In the genomic region with DNA sequence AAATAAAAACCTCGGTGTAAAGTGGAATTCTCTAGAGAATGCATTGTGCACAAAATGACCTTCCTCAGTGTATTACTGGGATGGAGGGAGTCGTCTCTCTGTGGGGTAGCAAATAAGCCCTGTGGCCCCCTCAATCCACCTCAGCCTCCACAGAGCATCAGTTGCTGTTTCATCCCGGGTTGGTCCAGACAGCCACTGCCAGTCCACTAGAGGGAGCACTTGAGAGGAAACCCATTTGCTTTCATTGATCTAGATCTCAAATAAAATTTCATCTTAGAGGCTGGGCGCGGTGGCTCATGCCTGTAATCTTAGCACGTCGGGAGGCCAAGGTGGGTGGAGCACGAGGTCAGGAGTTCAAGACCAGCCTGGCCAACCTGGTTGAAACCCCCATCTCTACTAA, we compare ENCODE assay signal across 9 cellular contexts.
DNase-seq lines count a peak whose midpoint lies in the region; FAIRE-seq and TF ChIP-seq lines count a peak whose summit lies in the region.
"Had no signal": no experiment of that assay in that cellular context is flagged by ENCODE, and none has a peak within 500 bp of the region (broad histone marks: within the 10 kb centered on the region; RNA-seq: fewer than 3 reads in every experiment).

No MANE protein-coding gene starts in this region.

- H3K36me3 ChIP-seq in BE2C (no peaks in the 10 kb centered on the region), SK-N-SH (replicated peaks in 1 of 2; ENCODE audit: control insufficient read depth in 1 of 2, insufficient read depth in 2 of 2, low read length in 1 of 2) (no peaks in the 10 kb centered on the region)

- no peaks in the 10 kb centered on the region for H3K36me3 Mint-ChIP-seq in T-helper 2 cell treated with Interferon-gamma antibody and Interleukin-4, amounts not matched to agents 5 μg/mL and 100 μg/mL, for 36 hours (ENCODE audit: low read depth)
- H3K36me3 Mint-ChIP-seq: naive thymus-derived CD8-positive, alpha-beta T cell had no signal

- no peak overlapping the region for H3K27ac ChIP-seq in SK-N-SH (ENCODE audit: low read depth in 2 of 2, low read length in 1 of 2)

- POLR2A ChIA-PET in SK-N-SH (lab: Yijun Ruan, JAX): no interaction called here

- H3K4me1 ChIP-seq in BE2C (no peaks in the 10 kb centered on the region), SK-N-SH (ENCODE audit: control insufficient read depth in 1 of 2, insufficient read depth in 2 of 2, low read depth in 1 of 2, low read length in 1 of 2) (no peaks in the 10 kb centered on the region; a peak in 1 of 4 replicates)

- no peak overlapping the region for H2AFZ ChIP-seq in SK-N-SH (ENCODE audit: low read depth)

- H3K27me3 ChIP-seq in BE2C: no peaks in the 10 kb centered on the region
- H3K27me3 ChIP-seq in SK-N-SH (ENCODE audit: insufficient read depth): no peaks in the 10 kb centered on the region

- TF ChIP-seq POLR2A in GM12892 (IDR thresholded peaks at IDR 0.05; ENCODE audit: low read depth, low read length): no peak

- DNase-seq in BE2C: peak; percentile 57
- DNase-seq in GM12892 (ENCODE audit: insufficient read length): peak; percentile 2
- peak; percentile 5 for DNase-seq in HTR-8/SVneo (ENCODE audit: insufficient read length, low spot score)
- DNase-seq in SK-N-SH: peak; percentile 39
- peak; percentile 5 for DNase-seq in fibroblast of villous mesenchyme (ENCODE audit: low read depth)
- DNase-seq in retinal pigment epithelial cell (ENCODE audit: low read depth): peak; percentile 7
- DNase-seq in retina: no peak
- DNase-seq in T-helper 2 cell treated with Interferon-gamma antibody and Interleukin-4, amounts not matched to agents 5 μg/mL and 100 μg/mL, for 36 hours (ENCODE audit: low spot score): no peak

- H3K79me2 ChIP-seq in SK-N-SH (ENCODE audit: insufficient read depth): no peaks in the 10 kb centered on the region

- no peak overlapping the region for H3K4me3 Mint-ChIP-seq in T-helper 2 cell treated with Interferon-gamma antibody and Interleukin-4, amounts not matched to agents 5 μg/mL and 100 μg/mL, for 36 hours
- H3K4me3 Mint-ChIP-seq: naive thymus-derived CD8-positive, alpha-beta T cell had no signal

- no peak overlapping the region for H3K9ac ChIP-seq in SK-N-SH

- H4K20me1 ChIP-seq in SK-N-SH (ENCODE audit: insufficient read depth): no peaks in the 10 kb centered on the region

- H3K4me3 ChIP-seq in BE2C (ENCODE audit: low read depth, low read length): no peak overlapping the region
- no peak overlapping the region for H3K4me3 ChIP-seq in SK-N-SH (ENCODE audit: low read depth in 2 of 2, low read length in 1 of 2)
- no peak overlapping the region for H3K4me3 ChIP-seq in fibroblast of villous mesenchyme (ENCODE audit: low read depth, low read length)
- no peak overlapping the region for H3K4me3 ChIP-seq in retinal pigment epithelial cell (ENCODE audit: low read length)

- TF ChIP-seq CTCF in BE2C (IDR thresholded peaks at IDR 0.05; ENCODE audit: low read depth, low read length): peak; percentile 85
- peak; percentile 75 for TF ChIP-seq CTCF in SK-N-SH (IDR thresholded peaks at IDR 0.05)
- TF ChIP-seq CTCF in fibroblast of villous mesenchyme (IDR thresholded peaks at IDR 0.05; ENCODE audit: insufficient read depth, low read depth, low read length): peak; percentile 52
- peak; percentile 90 for TF ChIP-seq CTCF in retinal pigment epithelial cell (conservative IDR thresholded peaks at IDR 0.05; ENCODE audit: low read depth, low read length)

- no peak overlapping the region for H3K4me2 ChIP-seq in SK-N-SH

- H3K9me3 ChIP-seq in BE2C: no peaks in the 10 kb centered on the region
- no peaks in the 10 kb centered on the region for H3K9me3 ChIP-seq in SK-N-SH

- no peaks in the 10 kb centered on the region for H3K4me1 Mint-ChIP-seq in T-helper 2 cell treated with Interferon-gamma antibody and Interleukin-4, amounts not matched to agents 5 μg/mL and 100 μg/mL, for 36 hours (ENCODE audit: low read depth)

- H3K9me2 ChIP-seq in SK-N-SH: no peaks in the 10 kb centered on the region

- peaks cover 8% of the 10 kb centered on the region for H3K9me3 Mint-ChIP-seq in T-helper 2 cell treated with Interferon-gamma antibody and Interleukin-4, amounts not matched to agents 5 μg/mL and 100 μg/mL, for 36 hours

- H3K27ac Mint-ChIP-seq in T-helper 2 cell treated with Interferon-gamma antibody and Interleukin-4, amounts not matched to agents 5 μg/mL and 100 μg/mL, for 36 hours: no peak overlapping the region
- H3K27ac Mint-ChIP-seq: naive thymus-derived CD8-positive, alpha-beta T cell had no signal

- peak; percentile 61 for TF ChIP-seq RAD21 in SK-N-SH (IDR thresholded peaks at IDR 0.05; ENCODE audit: low read length)

- no peaks in the 10 kb centered on the region for H3K27me3 Mint-ChIP-seq in T-helper 2 cell treated with Interferon-gamma antibody and Interleukin-4, amounts not matched to agents 5 μg/mL and 100 μg/mL, for 36 hours (ENCODE audit: low read depth)
- H3K27me3 Mint-ChIP-seq: naive thymus-derived CD8-positive, alpha-beta T cell had no signal

- no peak for TF ChIP-seq EP300 in SK-N-SH (IDR thresholded peaks at IDR 0.05; ENCODE audit: borderline replicate concordance in 1 of 2, low read depth in 1 of 2, low read length in 1 of 2)

- FAIRE-seq in GM12892 (lab: Jason Lieb, UNC): no peak
- no peak for FAIRE-seq in HTR-8/SVneo (lab: Jason Lieb, UNC)

- no peaks in the 10 kb centered on the region for H3F3A ChIP-seq in SK-N-SH (replicated peaks; ENCODE audit: insufficient read depth)

- 67% methylated on average over 8 of the region's 8 CpGs for WGBS in SK-N-SH (ENCODE audit: low lambda C conversion rate)

- CTCF ChIA-PET in SK-N-SH (lab: Yijun Ruan, JAX): interaction anchor here (0.9 kb wide), 1 partner anchor 29 kb away, joined by 4 read pairs; no protein-coding TSS in a partner anchor

TF ChIP-seq in SK-N-SH, 30 proteins besides CTCF, POLR2A, EP300 and RAD21:
- TF ChIP-seq TAF1 (IDR thresholded peaks at IDR 0.05; ENCODE audit: borderline replicate concordance, low read depth, low read length) (no peak), SMC3 (IDR thresholded peaks at IDR 0.05; ENCODE audit: low read depth, low read length) (peak; percentile 71), MAX (IDR thresholded peaks at IDR 0.05; ENCODE audit: low read depth) (no peak), TCF12 (IDR thresholded peaks at IDR 0.05) (no peak), ELF1 (IDR thresholded peaks at IDR 0.05) (no peak)

Comparison
In these comparisons a context has a peak if more than half of its experiments do, and no peak if none do; other contexts are left out.
1. DNase-seq: peak in BE2C (single experiment), GM12892 (single experiment), HTR-8/SVneo (single experiment), SK-N-SH (single experiment), fibroblast of villous mesenchyme (single experiment) and retinal pigment epithelial cell (single experiment); none in retina (single experiment) and T-helper 2 cell treated with Interferon-gamma antibody and Interleukin-4, amounts not matched to agents 5 μg/mL and 100 μg/mL, for 36 hours (single experiment).
2. Peak in every context shown above with its lines, with median percentiles within 50 percentile points of each other: CTCF ChIP-seq.